12 cellular contexts compared by ENCODE assay signal in genomic region chr14:69620211-69620611, GRCh38. TPM values are rescaled to one million over a fixed set of nuclear protein-coding genes. Genes with fewer than 3 reads are reported as not detected.
DNase-seq lines count a peak whose midpoint lies in the region; ATAC-seq, FAIRE-seq and TF ChIP-seq lines count a peak whose summit lies in the region.
"Had no signal": no experiment of that assay in that cellular context is flagged by ENCODE, and none has a peak within 500 bp of the region (broad histone marks: within the 10 kb centered on the region; RNA-seq: fewer than 3 reads in every experiment).

No MANE protein-coding gene starts in this region.

- no peak for TF ChIP-seq POLR2A in gastroesophageal sphincter (IDR thresholded peaks at IDR 0.05)
- TF ChIP-seq POLR2A in prostate gland (IDR thresholded peaks at IDR 0.05), result no peak

- no peaks in the 10 kb centered on the region for H3K9me3 ChIP-seq in gastroesophageal sphincter
- H3K9me3 ChIP-seq in prostate gland, result no peaks in the 10 kb centered on the region
- H3K9me3 ChIP-seq: heart left ventricle, testis had no signal

- CTCF ChIA-PET in activated CD8-positive, alpha-beta T cell treated with anti-CD3 and anti-CD28 coated beads for 36 hours (lab: Charles Lee), result interaction anchor here (1.4 kb wide), 2 partner anchors 16 to 19 kb away, joined by 3 read pairs; no protein-coding TSS in a partner anchor

- H3K4me1 ChIP-seq in gastroesophageal sphincter (peaks cover 39 to 100% (median 61%) of the 10 kb centered on the region in 3 donors), prostate gland (replicated peaks) (peaks cover 7% of the 10 kb centered on the region)

- peak overlapping the region; percentile 92 for H3K27ac Mint-ChIP-seq in activated CD8-positive, alpha-beta T cell treated with anti-CD3 and anti-CD28 coated beads for 36 hours

- POLR2A ChIA-PET in activated CD8-positive, alpha-beta T cell treated with anti-CD3 and anti-CD28 coated beads for 36 hours (lab: Charles Lee), result interaction anchor here (1.2 to 1.4 kb wide), 2 partner anchors 10 to 61 kb away, joined by 3 read pairs; no protein-coding TSS in a partner anchor

- DNase-seq in AML-193 (lab: John Stamatoyannopoulos, UW) (peak; percentile 33 to 54), GM18507 (ENCODE audit: extremely low spot score, insufficient read length, low read depth) (no peak), prostate gland (ENCODE audit: low spot score) (no peak), NCI-H1694 treated with DMSO at 0.1 percent for 48 hours (lab: John Stamatoyannopoulos, UW) (no peak)
- peak; percentile 61 for DNase-seq in activated CD8-positive, alpha-beta T cell treated with anti-CD3 and anti-CD28 coated beads for 36 hours
- DNase-seq: heart left ventricle, NCI-H1417, testis had no signal

- H3K4me3 ChIP-seq in gastroesophageal sphincter (no peak overlapping the region), prostate gland (no peak overlapping the region)
- H3K4me3 ChIP-seq: heart left ventricle, testis had no signal

- no peaks in the 10 kb centered on the region for H3K27me3 Mint-ChIP-seq in activated CD8-positive, alpha-beta T cell treated with anti-CD3 and anti-CD28 coated beads for 36 hours

- H3K9me3 Mint-ChIP-seq in activated CD8-positive, alpha-beta T cell treated with anti-CD3 and anti-CD28 coated beads for 36 hours, result no peaks in the 10 kb centered on the region

- peak overlapping the region in 3 of 4 donors; percentile 31 to 99 (median 99) for H3K27ac ChIP-seq in gastroesophageal sphincter
- no peak overlapping the region for H3K27ac ChIP-seq in prostate gland
- H3K27ac ChIP-seq: testis had no signal

- H3K36me3 ChIP-seq in gastroesophageal sphincter (no peaks in the 10 kb centered on the region), prostate gland (no peaks in the 10 kb centered on the region)

- H3K4me3 Mint-ChIP-seq in activated CD8-positive, alpha-beta T cell treated with anti-CD3 and anti-CD28 coated beads for 36 hours, result peak overlapping the region; percentile 31

- H3K36me3 Mint-ChIP-seq in activated CD8-positive, alpha-beta T cell treated with anti-CD3 and anti-CD28 coated beads for 36 hours (ENCODE audit: low read depth), result peaks cover 47% of the 10 kb centered on the region

- peak; percentile 85 for FAIRE-seq in GM18507 (lab: Jason Lieb, UNC)

- H3K27me3 ChIP-seq in gastroesophageal sphincter, result no peaks in the 10 kb centered on the region
- H3K27me3 ChIP-seq in prostate gland (replicated peaks; ENCODE audit: insufficient read depth), result no peaks in the 10 kb centered on the region
- H3K27me3 ChIP-seq: heart left ventricle, testis had no signal

- intact Hi-C loops in activated CD8-positive, alpha-beta T cell treated with anti-CD3 and anti-CD28 coated beads for 36 hours (cut with micrococcal nuclease), result loop anchor here (2.0 kb wide), 1 partner anchor 17 kb away; no protein-coding TSS in a partner anchor
- intact Hi-C loops in prostate gland (cut with DNase I), result no loop called here

- no peak for TF ChIP-seq CTCF in activated CD8-positive, alpha-beta T cell treated with anti-CD3 and anti-CD28 coated beads for 36 hours (IDR thresholded peaks at IDR 0.05)
- TF ChIP-seq CTCF in gastroesophageal sphincter (IDR thresholded peaks at IDR 0.05), result no peak
- no peak for TF ChIP-seq CTCF in prostate gland (IDR thresholded peaks at IDR 0.05)

- peak; percentile 22 for ATAC-seq in activated CD8-positive, alpha-beta T cell treated with anti-CD3 and anti-CD28 coated beads for 36 hours
- ATAC-seq in gastroesophageal sphincter, result no peak
- ATAC-seq in HG03108 (IDR thresholded peaks at IDR 0.05; ENCODE audit: unreplicated experiment), result no peak
- no peak for ATAC-seq in HG03439 (IDR thresholded peaks at IDR 0.05; ENCODE audit: unreplicated experiment)
- ATAC-seq: heart left ventricle, Panc1 had no signal

- 60 to 76% methylated on average over 5 of the region's 5 CpGs for WGBS in gastroesophageal sphincter (ENCODE audit: low coverage in 1 of 2), 2 donors
- WGBS in prostate gland, result 37% methylated on average over 5 of the region's 5 CpGs

- TF ChIP-seq EP300 in gastroesophageal sphincter (IDR thresholded peaks at IDR 0.05), result no peak

- H3K4me1 Mint-ChIP-seq in activated CD8-positive, alpha-beta T cell treated with anti-CD3 and anti-CD28 coated beads for 36 hours (ENCODE audit: low read depth), result peaks cover 91% of the 10 kb centered on the region

RNA-seq across cellular contexts. Expression of gene SUSD6, which starts 8.8 kb away (rescaled TPM):
- 10 to 100 TPM; 35.7 to 36.2 TPM for total RNA-seq in activated CD8-positive, alpha-beta T cell treated with anti-CD3 and anti-CD28 coated beads for 36 hours
- 10 to 100 TPM; 24.4 to 40.6 (median 38.5) TPM for total RNA-seq in gastroesophageal sphincter
- 10 to 100 TPM; 41.1 to 52.3 TPM for total RNA-seq in prostate gland

RNA-seq across cellular contexts. Expression of gene CCDC177, which starts 45.5 kb away (rescaled TPM):
- not detected for total RNA-seq in activated CD8-positive, alpha-beta T cell treated with anti-CD3 and anti-CD28 coated beads for 36 hours
- total RNA-seq in gastroesophageal sphincter (not detected), prostate gland (under 1 TPM in 1 of 2 donors, not detected in 1; 0.28 TPM)
- total RNA-seq: heart left ventricle had no signal

Comparison
In these comparisons a context has a peak if more than half of its experiments do, and no peak if none do; other contexts are left out.
1. DNase-seq: peak in AML-193 (2 of 2) and activated CD8-positive, alpha-beta T cell treated with anti-CD3 and anti-CD28 coated beads for 36 hours (single experiment); none in GM18507 (single experiment), prostate gland (single experiment) and NCI-H1694 treated with DMSO at 0.1 percent for 48 hours (single experiment).
2. H3K27ac ChIP-seq: peak in gastroesophageal sphincter (3 of 4); none in prostate gland (0 of 2).